In genomic region chr1:212585210-212585609, GRCh38 we compare ENCODE assay signal across 29 cellular contexts. TPM values are rescaled to one million over a fixed set of nuclear protein-coding genes. Genes with fewer than 3 reads are reported as not detected.
"Had no signal": no experiment of that assay in that cellular context is flagged by ENCODE, and none has a peak within 500 bp of the region (broad histone marks: within the 10 kb centered on the region; RNA-seq: fewer than 3 reads in every experiment).

No MANE protein-coding gene starts in this region.

- H3K4me1 ChIP-seq: parathyroid adenoma, psoas muscle, right lobe of liver, sigmoid colon, stomach, thyroid gland, upper lobe of right lung, uterus had no signal

- H3K4me3 ChIP-seq: neural progenitor cell, ovary, psoas muscle, right lobe of liver, sigmoid colon, smooth muscle cell, spleen, stomach, thoracic aorta, thyroid gland, tibial nerve, upper lobe of right lung, uterus had no signal

- H3K27ac ChIP-seq: neural progenitor cell, ovary, parathyroid adenoma, psoas muscle, right lobe of liver, sigmoid colon, spleen, stomach, thoracic aorta, thyroid gland, tibial nerve, upper lobe of right lung, uterus had no signal

- H3K27ac Mint-ChIP-seq: naive thymus-derived CD4-positive, alpha-beta T cell; natural killer cell; nephron; neural progenitor cell; stimulated activated naive CD8-positive, alpha-beta T cell treated with anti-CD3 and anti-CD28 coated beads, Interleukin-15, Interleukin-2, amounts not matched to agents 100 ng/mL and 50 ng/mL, for 24 hours; type B pancreatic cell had no signal

- H3K9me3 Mint-ChIP-seq: naive thymus-derived CD4-positive, alpha-beta T cell; natural killer cell; nephron; neural progenitor cell; stimulated activated naive B cell treated with anti-CD40 and anti-IgM and Interleukin-4, amounts not matched to agents 10 μg/mL and 1 μg/mL and 100 μg/mL, for 72 hours; stimulated activated naive CD8-positive, alpha-beta T cell treated with anti-CD3 and anti-CD28 coated beads, Interleukin-15, Interleukin-2, amounts not matched to agents 100 ng/mL and 50 ng/mL, for 24 hours; type B pancreatic cell had no signal

- H3K36me3 Mint-ChIP-seq: naive thymus-derived CD4-positive, alpha-beta T cell; natural killer cell; neural progenitor cell; stimulated activated naive B cell treated with anti-CD40 and anti-IgM and Interleukin-4, amounts not matched to agents 10 μg/mL and 1 μg/mL and 100 μg/mL, for 72 hours; type B pancreatic cell had no signal

- H3K9ac ChIP-seq: neural progenitor cell, parathyroid adenoma had no signal

- H3K4me1 Mint-ChIP-seq: natural killer cell had no signal

- H3K27me3 ChIP-seq: neural progenitor cell, ovary, right lobe of liver, thyroid gland, uterus had no signal

- DNase-seq: naive thymus-derived CD4-positive, alpha-beta T cell; natural killer cell; occipital lobe; ovary; posterior cingulate gyrus; psoas muscle; right cardiac atrium; right lobe of liver; sigmoid colon; spleen; stimulated activated CD4-positive, alpha-beta T cell treated with anti-CD3 and anti-CD28 coated beads, Interleukin-12 subunit alpha, Interleukin-12 subunit beta, amount 100 ng/mL, for 4 hours; stimulated activated CD4-positive, alpha-beta T cell treated with anti-CD3 and anti-CD28 coated beads, Interleukin-1b, Interleukin-23, amount 100 ng/mL, for 48 hours; stimulated activated CD4-positive, alpha-beta T cell treated with anti-CD3 and anti-CD28 coated beads, Interleukin-4, amount 100 ng/mL, for 1 hour; stimulated activated CD4-positive, alpha-beta T cell treated with anti-CD3 and anti-CD28 coated beads, Interleukin-4, amount 100 ng/mL, for 4 hours; stimulated activated CD8-positive, alpha-beta memory T cell treated with anti-CD3 and anti-CD28 coated beads, Interleukin-4, amount 100 ng/mL, for 48 hours; stimulated activated naive B cell treated with anti-CD40 and anti-IgM and Interleukin-4, amounts not matched to agents 10 μg/mL and 1 μg/mL and 100 μg/mL, for 72 hours; stimulated activated naive CD4-positive, alpha-beta T cell treated with Interleukin-2 at 50 U/mL for 16 hours; stomach; thyroid gland; upper lobe of right lung; uterus had no signal

- ATAC-seq: naive thymus-derived CD4-positive, alpha-beta T cell; natural killer cell; psoas muscle; right cardiac atrium; right lobe of liver; stimulated activated naive B cell treated with anti-CD40 and anti-IgM and Interleukin-4, amounts not matched to agents 10 μg/mL and 1 μg/mL and 100 μg/mL, for 72 hours; upper lobe of right lung had no signal

- H3K36me3 ChIP-seq: neural progenitor cell, ovary, right lobe of liver, sigmoid colon, spleen, stomach, thoracic aorta, thyroid gland, tibial nerve, upper lobe of right lung, uterus had no signal

- H3K4me3 Mint-ChIP-seq: naive thymus-derived CD4-positive, alpha-beta T cell; natural killer cell; nephron; neural progenitor cell; stimulated activated naive B cell treated with anti-CD40 and anti-IgM and Interleukin-4, amounts not matched to agents 10 μg/mL and 1 μg/mL and 100 μg/mL, for 72 hours; stimulated activated naive CD8-positive, alpha-beta T cell treated with anti-CD3 and anti-CD28 coated beads, Interleukin-15, Interleukin-2, amounts not matched to agents 100 ng/mL and 50 ng/mL, for 24 hours; type B pancreatic cell had no signal

- H3K9me3 ChIP-seq: ovary, psoas muscle, right lobe of liver, sigmoid colon, spleen, stomach, thoracic aorta, thyroid gland, tibial nerve, upper lobe of right lung, uterus had no signal

- H2AFZ ChIP-seq: neural progenitor cell, parathyroid adenoma had no signal

- H3K4me2 ChIP-seq: neural progenitor cell, smooth muscle cell had no signal

RNA-seq across cellular contexts. Expression of gene ATF3, which starts 23.4 kb away (rescaled TPM):
- polyA plus RNA-seq: naive thymus-derived CD4-positive, alpha-beta T cell had no signal
